15 cellular contexts compared by ENCODE assay signal in the genomic region with DNA sequence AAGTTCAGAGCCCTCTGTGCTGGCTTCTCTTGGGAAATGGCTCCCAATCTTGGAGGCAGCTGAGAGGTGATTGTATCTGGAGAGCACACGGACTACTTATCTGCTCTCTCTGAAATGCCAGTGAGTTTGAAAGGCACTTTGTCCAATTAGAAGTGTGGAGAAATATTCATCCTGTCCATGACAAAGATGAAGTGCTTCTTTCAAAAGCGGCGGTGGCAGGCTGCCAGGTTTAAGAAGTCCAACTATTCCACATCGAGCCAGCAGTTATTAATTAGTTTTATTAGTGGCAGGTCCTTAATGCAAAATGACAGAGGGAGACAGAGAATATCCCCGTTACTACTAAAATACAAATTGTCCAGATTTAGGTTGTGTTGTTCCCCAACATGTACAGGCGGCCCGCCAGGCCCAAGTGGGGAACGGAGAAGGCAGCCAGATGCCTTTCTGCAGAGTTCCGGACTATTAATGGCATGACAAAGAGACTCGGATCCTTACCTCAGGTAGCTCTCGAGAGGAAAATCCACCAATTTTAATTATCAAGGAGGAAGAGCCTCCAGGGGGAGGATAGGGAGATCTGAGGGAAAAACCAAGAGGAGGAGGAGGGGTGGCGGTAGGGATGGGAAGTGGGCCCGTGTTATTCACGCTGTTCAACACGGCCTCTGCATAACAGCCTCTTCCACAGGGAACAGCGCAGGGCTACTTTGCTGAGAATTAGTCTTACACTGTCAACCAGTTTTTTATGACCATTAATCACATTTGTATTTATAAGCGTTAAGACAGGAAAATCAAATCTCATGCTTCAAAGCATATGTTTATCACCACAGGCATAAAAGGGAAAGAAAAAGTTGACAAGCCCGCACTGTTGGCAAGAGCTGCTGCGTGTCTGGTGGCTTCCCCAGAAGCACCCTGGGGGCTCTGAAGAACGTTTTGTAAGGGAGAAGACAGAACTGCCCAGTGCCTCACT. TPM values are rescaled to one million over a fixed set of nuclear protein-coding genes. Genes with fewer than 3 reads are reported as not detected.
DNase-seq lines count a peak whose midpoint lies in the region; ATAC-seq and TF ChIP-seq lines count a peak whose summit lies in the region.
"Had no signal": no experiment of that assay in that cellular context is flagged by ENCODE, and none has a peak within 500 bp of the region (broad histone marks: within the 10 kb centered on the region; RNA-seq: fewer than 3 reads in every experiment).

No MANE protein-coding gene starts in this region.

- no peaks in the 10 kb centered on the region for H4K20me1 ChIP-seq in BLaER1 treated with 17β-estradiol and CSF1 and Interleukin-3, amounts not matched to agents 10 nM and 100 nM

- no peak overlapping the region for H3K4me3 Mint-ChIP-seq in glutamatergic neuron (ENCODE audit: unreplicated experiment)
- H3K4me3 Mint-ChIP-seq in T-helper 17 cell = no peak overlapping the region
- H3K4me3 Mint-ChIP-seq: activated CD4-positive, alpha-beta T cell treated with anti-CD3 and anti-CD28 coated beads, Interleukin-2, amount 10 ng/mL, durations not matched to agents 24 days and 14 days; activated T-helper 17 cell treated with anti-CD3 and anti-CD28 coated beads, Interleukin-2, amount 50 U/mL, for 72 hours; memory B cell had no signal

- no peak for ATAC-seq in GM21619 (IDR thresholded peaks at IDR 0.05; ENCODE audit: unreplicated experiment)
- no peak for ATAC-seq in HG02642 (IDR thresholded peaks at IDR 0.05; ENCODE audit: poor library complexity, unreplicated experiment)
- no peak for ATAC-seq in T-helper 17 cell
- ATAC-seq: activated T-helper 17 cell treated with anti-CD3 and anti-CD28 coated beads, Interleukin-2, amount 50 U/mL, for 72 hours had no signal

- H3K4me1 Mint-ChIP-seq in glutamatergic neuron (ENCODE audit: low read depth, unreplicated experiment) = peaks cover 3% of the 10 kb centered on the region
- H3K4me1 Mint-ChIP-seq in T-helper 17 cell = no peaks in the 10 kb centered on the region
- H3K4me1 Mint-ChIP-seq: activated CD4-positive, alpha-beta T cell treated with anti-CD3 and anti-CD28 coated beads, Interleukin-2, amount 10 ng/mL, durations not matched to agents 24 days and 14 days; activated T-helper 17 cell treated with anti-CD3 and anti-CD28 coated beads, Interleukin-2, amount 50 U/mL, for 72 hours; memory B cell had no signal

- peak overlapping the region in 8 of 11 experiments; percentile 22 to 70 (median 30); a peak in 12 of 22 replicates for H3K4me2 ChIP-seq in BLaER1 treated with 17β-estradiol and CSF1 and Interleukin-3, amounts not matched to agents 10 nM and 100 nM

- peak; percentile 52 for DNase-seq in SK-N-DZ (ENCODE audit: low spot score)
- no peak for DNase-seq in glutamatergic neuron
- DNase-seq in kidney tubule cell (ENCODE audit: low spot score) = no peak
- DNase-seq in T-helper 17 cell = no peak
- DNase-seq: activated CD4-positive, alpha-beta T cell treated with anti-CD3 and anti-CD28 coated beads, Interleukin-2, amount 10 ng/mL, durations not matched to agents 24 days and 14 days; hippocampal formation; Kasumi-1; NCI-H2081 had no signal

- no peaks in the 10 kb centered on the region for H3K9me3 Mint-ChIP-seq in glutamatergic neuron (ENCODE audit: unreplicated experiment)
- H3K9me3 Mint-ChIP-seq: activated CD4-positive, alpha-beta T cell treated with anti-CD3 and anti-CD28 coated beads, Interleukin-2, amount 10 ng/mL, durations not matched to agents 24 days and 14 days had no signal

- peaks cover 0 to 9% (median 0%) of the 10 kb centered on the region in 11 experiments; a peak in 2 of 22 replicates for H3K9me3 ChIP-seq in BLaER1 treated with 17β-estradiol and CSF1 and Interleukin-3, amounts not matched to agents 10 nM and 100 nM (replicated peaks in 1 of 11)
- no peaks in the 10 kb centered on the region for H3K9me3 ChIP-seq in T-helper 17 cell (ENCODE audit: control insufficient read depth, low read length, poor library complexity, severe bottlenecking)

- no peaks in the 10 kb centered on the region for H3K36me3 ChIP-seq in BLaER1 treated with 17β-estradiol and CSF1 and Interleukin-3, amounts not matched to agents 10 nM and 100 nM
- no peaks in the 10 kb centered on the region for H3K36me3 ChIP-seq in rectal smooth muscle tissue (ENCODE audit: control insufficient read depth, insufficient read depth, low read length)

- H3K27me3 ChIP-seq in BLaER1 treated with 17β-estradiol and CSF1 and Interleukin-3, amounts not matched to agents 10 nM and 100 nM = no peaks in the 10 kb centered on the region
- no peaks in the 10 kb centered on the region for H3K27me3 ChIP-seq in rectal smooth muscle tissue (ENCODE audit: control insufficient read depth, insufficient read depth, low read length)

- H3K9ac ChIP-seq in BLaER1 treated with 17β-estradiol and CSF1 and Interleukin-3, amounts not matched to agents 10 nM and 100 nM = no peak overlapping the region
- no peak overlapping the region for H3K9ac ChIP-seq in rectal smooth muscle tissue (ENCODE audit: low read length)

- no peak for TF ChIP-seq CTCF in glutamatergic neuron (IDR thresholded peaks at IDR 0.05; ENCODE audit: partially characterized antibody, unreplicated experiment)

- H3K27ac ChIP-seq in BLaER1 treated with 17β-estradiol and CSF1 and Interleukin-3, amounts not matched to agents 10 nM and 100 nM = no peak overlapping the region
- no peak overlapping the region for H3K27ac ChIP-seq in rectal smooth muscle tissue (ENCODE audit: low read depth, low read length)
- H3K27ac ChIP-seq: HL-60 had no signal

- H3K27ac Mint-ChIP-seq in glutamatergic neuron (ENCODE audit: unreplicated experiment) (peak overlapping the region; percentile 25), T-helper 17 cell (no peak overlapping the region)
- H3K27ac Mint-ChIP-seq: activated CD4-positive, alpha-beta T cell treated with anti-CD3 and anti-CD28 coated beads, Interleukin-2, amount 10 ng/mL, durations not matched to agents 24 days and 14 days; activated T-helper 17 cell treated with anti-CD3 and anti-CD28 coated beads, Interleukin-2, amount 50 U/mL, for 72 hours; memory B cell had no signal

- peaks cover 5% of the 10 kb centered on the region for H3K27me3 Mint-ChIP-seq in glutamatergic neuron (ENCODE audit: unreplicated experiment)
- H3K27me3 Mint-ChIP-seq in T-helper 17 cell = peaks cover 66% of the 10 kb centered on the region

- H3K36me3 Mint-ChIP-seq in glutamatergic neuron (ENCODE audit: unreplicated experiment) (peaks cover 8% of the 10 kb centered on the region), T-helper 17 cell (ENCODE audit: low read depth) (peaks cover 2% of the 10 kb centered on the region)
- H3K36me3 Mint-ChIP-seq: memory B cell had no signal

- H3K4me3 ChIP-seq in BLaER1 treated with 17β-estradiol and CSF1 and Interleukin-3, amounts not matched to agents 10 nM and 100 nM = no peak overlapping the region
- H3K4me3 ChIP-seq in rectal smooth muscle tissue (ENCODE audit: low read length) = peak overlapping the region; percentile 24

- H3K4me1 ChIP-seq in BLaER1 treated with 17β-estradiol and CSF1 and Interleukin-3, amounts not matched to agents 10 nM and 100 nM = peaks cover 0 to 20% (median 13%) of the 10 kb centered on the region in 10 experiments; a peak in 12 of 20 replicates
- no peaks in the 10 kb centered on the region for H3K4me1 ChIP-seq in rectal smooth muscle tissue (ENCODE audit: control insufficient read depth, insufficient read depth, low read length)

RNA-seq across cellular contexts. Expression of a gene that starts 41.9 kb away (rescaled TPM):
- polyA plus RNA-seq in SK-N-DZ (2014; cell fraction: cytosol; rRNA removed) = 0.40 and 0.45 TPM in 2 replicates
- 2.0 and 3.2 TPM in 2 replicates for polyA plus RNA-seq in SK-N-DZ (2014; cell fraction: nucleus; rRNA removed)
- total RNA-seq in glutamatergic neuron (ENCODE audit: unreplicated experiment) (19.9 TPM), T-helper 17 cell (100 to 1,000 TPM; 335 to 365 TPM)

Comparison
In these comparisons a context has a peak if more than half of its experiments do, and no peak if none do; other contexts are left out.
1. RNA of a gene that starts 41.9 kb away (total RNA-seq): 335 to 365 TPM in T-helper 17 cell; 19.9 TPM in glutamatergic neuron (single experiment); every median in the first group is over 10 times any median in the second.